In genomic region chr19:44912854-44913253, GRCh38 we compare ENCODE assay signal across 1 cellular context.
A peak's percentile ranks its signal among the peaks of the same experiment; 100 is the strongest.
TF ChIP-seq lines count a peak whose summit lies in the region.

No MANE protein-coding gene starts in this region.

TF ChIP-seq in HepG2, 621 proteins besides CTCF, POLR2A, EP300 and RAD21 (continued from another document):
- no peak for TF ChIP-seq ZBTB4 (CRISPR knock-in tag; IDR thresholded peaks at IDR 0.05; ENCODE audit: borderline replicate concordance)
- no peak for TF ChIP-seq TCF7 (IDR thresholded peaks at IDR 0.05; ENCODE audit: low read depth)
- TF ChIP-seq HNRNPUL1 (IDR thresholded peaks at IDR 0.05; ENCODE audit: low read depth, low read length) = no peak
- peak; percentile 23; the same call in 1 of the 2 replicates for TF ChIP-seq MLXIP (CRISPR knock-in tag; IDR thresholded peaks at IDR 0.05; ENCODE audit: borderline replicate concordance)
- no peak for TF ChIP-seq CHCHD3 (CRISPR knock-in tag; IDR thresholded peaks at IDR 0.05)
- no peak for TF ChIP-seq ZNF318 (CRISPR knock-in tag; IDR thresholded peaks at IDR 0.05)
- TF ChIP-seq CEBPG (CRISPR knock-in tag; IDR thresholded peaks at IDR 0.05) = peak; percentile 94
- peak; percentile 89 for TF ChIP-seq FOSL2 (CRISPR knock-in tag; IDR thresholded peaks at IDR 0.05)
- TF ChIP-seq HINFP (CRISPR knock-in tag; IDR thresholded peaks at IDR 0.05; ENCODE audit: low read depth) = no peak
- no peak; the same call in 1 of the 2 replicates for TF ChIP-seq ZBTB21 (CRISPR knock-in tag; IDR thresholded peaks at IDR 0.05)
- TF ChIP-seq NFRKB (IDR thresholded peaks at IDR 0.05) = no peak
- TF ChIP-seq TRIM24 (CRISPR knock-in tag; IDR thresholded peaks at IDR 0.05) = 0 out of 2 replicates have a peak, but pooled peaks have one; percentile 13
- TF ChIP-seq, protein P1, sequence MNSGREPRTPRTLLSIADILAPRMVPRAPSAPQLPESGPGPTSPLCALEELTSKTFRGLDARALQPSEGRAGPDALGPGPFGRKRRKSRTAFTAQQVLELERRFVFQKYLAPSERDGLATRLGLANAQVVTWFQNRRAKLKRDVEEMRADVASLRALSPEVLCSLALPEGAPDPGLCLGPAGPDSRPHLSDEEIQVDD (CRISPR knock-in tag; IDR thresholded peaks at IDR 0.05; ENCODE audit: borderline replicate concordance) = no peak
TF ChIP-seq in HepG2: peak in this region for 191.
